In genomic region chr16:9098377-9099090, GRCh38 we compare ENCODE assay signal across 8 cellular contexts. TPM values are rescaled to one million over a fixed set of nuclear protein-coding genes. Genes with fewer than 3 reads are reported as not detected.
DNase-seq lines count a peak whose midpoint lies in the region; ATAC-seq and TF ChIP-seq lines count a peak whose summit lies in the region.

No MANE protein-coding gene starts in this region.

- ATAC-seq in stimulated activated effector memory CD8-positive, alpha-beta T cell treated with anti-CD3 and anti-CD28 coated beads, Interleukin-12 subunit alpha, Interleukin-12 subunit beta, amount 100 ng/mL, for 72 hours = no peak

- TF ChIP-seq CTCF in glutamatergic neuron (IDR thresholded peaks at IDR 0.05; ENCODE audit: partially characterized antibody, unreplicated experiment) = no peak
- TF ChIP-seq CTCF in vagina (IDR thresholded peaks at IDR 0.05) = no peak

- H3K36me3 Mint-ChIP-seq in activated CD4-positive, alpha-beta T cell treated with anti-CD3 and anti-CD28 coated beads, Interleukin-2, amount 10 ng/mL, durations not matched to agents 24 days and 14 days (ENCODE audit: low read depth) = peaks cover 77% of the 10 kb centered on the region
- H3K36me3 Mint-ChIP-seq in activated CD4-positive, alpha-beta memory T cell treated with anti-CD3 and anti-CD28 coated beads, Interleukin-2, amount 10 ng/mL, durations not matched to agents 7 days and 5 days (ENCODE audit: low read depth) = peaks cover 91% of the 10 kb centered on the region
- H3K36me3 Mint-ChIP-seq in glutamatergic neuron (ENCODE audit: unreplicated experiment) = peaks cover 3% of the 10 kb centered on the region
- H3K36me3 Mint-ChIP-seq in stimulated activated effector memory CD8-positive, alpha-beta T cell treated with anti-CD3 and anti-CD28 coated beads, Interleukin-12 subunit alpha, Interleukin-12 subunit beta, amount 100 ng/mL, for 72 hours = peaks cover 100% of the 10 kb centered on the region

- H3K4me1 ChIP-seq in vagina = peaks cover 100% of the 10 kb centered on the region

- peak overlapping the region; percentile 70 for H3K4me3 Mint-ChIP-seq in activated CD4-positive, alpha-beta T cell treated with anti-CD3 and anti-CD28 coated beads, Interleukin-2, amount 10 ng/mL, durations not matched to agents 24 days and 14 days
- H3K4me3 Mint-ChIP-seq in activated CD4-positive, alpha-beta memory T cell treated with anti-CD3 and anti-CD28 coated beads, Interleukin-2, amount 10 ng/mL, durations not matched to agents 7 days and 5 days = peak overlapping the region; percentile 35
- peak overlapping the region; percentile 38 for H3K4me3 Mint-ChIP-seq in glutamatergic neuron (ENCODE audit: unreplicated experiment)
- H3K4me3 Mint-ChIP-seq in stimulated activated effector memory CD8-positive, alpha-beta T cell treated with anti-CD3 and anti-CD28 coated beads, Interleukin-12 subunit alpha, Interleukin-12 subunit beta, amount 100 ng/mL, for 72 hours = peak overlapping the region; percentile 57

- DNase-seq in activated CD4-positive, alpha-beta T cell treated with anti-CD3 and anti-CD28 coated beads, Interleukin-2, amount 10 ng/mL, durations not matched to agents 24 days and 14 days = no peak
- no peak for DNase-seq in activated CD4-positive, alpha-beta T cell treated with anti-CD3 and anti-CD28 coated beads for 4 hours
- DNase-seq in activated CD4-positive, alpha-beta memory T cell treated with anti-CD3 and anti-CD28 coated beads, Interleukin-2, amount 10 ng/mL, durations not matched to agents 7 days and 5 days = no peak
- DNase-seq in glutamatergic neuron (no peak), amygdala (lab: John Stamatoyannopoulos, UW) (no peak), posterior vena cava (ENCODE audit: low spot score) (no peak), vagina (ENCODE audit: extremely low spot score in 2 of 2) (no peak)
- no peak for DNase-seq in stimulated activated effector memory CD8-positive, alpha-beta T cell treated with anti-CD3 and anti-CD28 coated beads, Interleukin-12 subunit alpha, Interleukin-12 subunit beta, amount 100 ng/mL, for 72 hours (ENCODE audit: low spot score in 2 of 2)

- POLR2A ChIA-PET in activated CD4-positive, alpha-beta memory T cell treated with anti-CD3 and anti-CD28 coated beads, Interleukin-2, amount 10 ng/mL, durations not matched to agents 7 days and 5 days (lab: Charles Lee) = interaction anchor here (0.8 to 3.3 kb wide), 6 partner anchors 10 to 30 kb away, joined by 3 to 14 read pairs (median 3); no protein-coding TSS in a partner anchor

- no peaks in the 10 kb centered on the region for H3K27me3 Mint-ChIP-seq in activated CD4-positive, alpha-beta T cell treated with anti-CD3 and anti-CD28 coated beads, Interleukin-2, amount 10 ng/mL, durations not matched to agents 24 days and 14 days
- no peaks in the 10 kb centered on the region for H3K27me3 Mint-ChIP-seq in activated CD4-positive, alpha-beta memory T cell treated with anti-CD3 and anti-CD28 coated beads, Interleukin-2, amount 10 ng/mL, durations not matched to agents 7 days and 5 days
- peaks cover 2% of the 10 kb centered on the region for H3K27me3 Mint-ChIP-seq in glutamatergic neuron (ENCODE audit: unreplicated experiment)

- peaks cover 73% of the 10 kb centered on the region for H3K4me1 Mint-ChIP-seq in activated CD4-positive, alpha-beta T cell treated with anti-CD3 and anti-CD28 coated beads, Interleukin-2, amount 10 ng/mL, durations not matched to agents 24 days and 14 days
- H3K4me1 Mint-ChIP-seq in activated CD4-positive, alpha-beta memory T cell treated with anti-CD3 and anti-CD28 coated beads, Interleukin-2, amount 10 ng/mL, durations not matched to agents 7 days and 5 days = peaks cover 84% of the 10 kb centered on the region
- H3K4me1 Mint-ChIP-seq in glutamatergic neuron (ENCODE audit: low read depth, unreplicated experiment) = peaks cover 40% of the 10 kb centered on the region
- H3K4me1 Mint-ChIP-seq in stimulated activated effector memory CD8-positive, alpha-beta T cell treated with anti-CD3 and anti-CD28 coated beads, Interleukin-12 subunit alpha, Interleukin-12 subunit beta, amount 100 ng/mL, for 72 hours = peaks cover 94% of the 10 kb centered on the region

- peaks cover 0 to 37% of the 10 kb centered on the region in 2 donors for H3K36me3 ChIP-seq in vagina

- CTCF ChIA-PET in activated CD4-positive, alpha-beta memory T cell treated with anti-CD3 and anti-CD28 coated beads, Interleukin-2, amount 10 ng/mL, durations not matched to agents 7 days and 5 days (lab: Charles Lee) = interaction anchor here (1.1 kb wide), 1 partner anchor 36 kb away, joined by 3 read pairs; no protein-coding TSS in a partner anchor

- H3K27ac ChIP-seq in vagina = no peak overlapping the region

- no peak overlapping the region for H3K4me3 ChIP-seq in vagina

- no peak for TF ChIP-seq POLR2A in vagina (IDR thresholded peaks at IDR 0.05)

- no peaks in the 10 kb centered on the region for H3K9me3 ChIP-seq in vagina

- intact Hi-C loops in activated CD4-positive, alpha-beta T cell treated with anti-CD3 and anti-CD28 coated beads, Interleukin-2, amount 10 ng/mL, durations not matched to agents 24 days and 14 days (cut with micrococcal nuclease) = loop anchor here (2.0 kb wide), 1 partner anchor 14 kb away; no protein-coding TSS in a partner anchor
- intact Hi-C loops in posterior vena cava (cut with DNase I) = loop anchor here in 1 of 2 donors (10.0 kb wide), 1 partner anchor 134 kb away; the partner anchor contains the start of gene USP7
- intact Hi-C loops in vagina (cut with DNase I) = no loop called here

- H3K27ac Mint-ChIP-seq in activated CD4-positive, alpha-beta T cell treated with anti-CD3 and anti-CD28 coated beads, Interleukin-2, amount 10 ng/mL, durations not matched to agents 24 days and 14 days = peak overlapping the region; percentile 81
- peak overlapping the region; percentile 28 for H3K27ac Mint-ChIP-seq in activated CD4-positive, alpha-beta memory T cell treated with anti-CD3 and anti-CD28 coated beads, Interleukin-2, amount 10 ng/mL, durations not matched to agents 7 days and 5 days
- no peak overlapping the region for H3K27ac Mint-ChIP-seq in glutamatergic neuron (ENCODE audit: unreplicated experiment)
- peak overlapping the region; percentile 92 for H3K27ac Mint-ChIP-seq in stimulated activated effector memory CD8-positive, alpha-beta T cell treated with anti-CD3 and anti-CD28 coated beads, Interleukin-12 subunit alpha, Interleukin-12 subunit beta, amount 100 ng/mL, for 72 hours

- no peaks in the 10 kb centered on the region for H3K9me3 Mint-ChIP-seq in activated CD4-positive, alpha-beta T cell treated with anti-CD3 and anti-CD28 coated beads, Interleukin-2, amount 10 ng/mL, durations not matched to agents 24 days and 14 days
- no peaks in the 10 kb centered on the region for H3K9me3 Mint-ChIP-seq in activated CD4-positive, alpha-beta memory T cell treated with anti-CD3 and anti-CD28 coated beads, Interleukin-2, amount 10 ng/mL, durations not matched to agents 7 days and 5 days
- peaks cover 3% of the 10 kb centered on the region for H3K9me3 Mint-ChIP-seq in glutamatergic neuron (ENCODE audit: unreplicated experiment)
- H3K9me3 Mint-ChIP-seq in stimulated activated effector memory CD8-positive, alpha-beta T cell treated with anti-CD3 and anti-CD28 coated beads, Interleukin-12 subunit alpha, Interleukin-12 subunit beta, amount 100 ng/mL, for 72 hours = no peaks in the 10 kb centered on the region

- H3K27me3 ChIP-seq in vagina = no peaks in the 10 kb centered on the region

RNA-seq across cellular contexts. Expression of gene HAPSTR1, which starts 7.1 kb away (rescaled TPM):
- 53.4 and 54.2 TPM in 2 replicates for total RNA-seq in activated CD4-positive, alpha-beta T cell treated with anti-CD3 and anti-CD28 coated beads, Interleukin-2, amount 10 ng/mL, durations not matched to agents 24 days and 14 days
- total RNA-seq in activated CD4-positive, alpha-beta memory T cell treated with anti-CD3 and anti-CD28 coated beads, Interleukin-2, amount 10 ng/mL, durations not matched to agents 7 days and 5 days = 10 to 100 TPM; 65.1 to 65.3 TPM
- total RNA-seq in glutamatergic neuron (ENCODE audit: unreplicated experiment) = 143 TPM
- 10 to 100 TPM; 63.9 to 65.7 TPM for total RNA-seq in posterior vena cava
- total RNA-seq in vagina = 33.6 TPM
